ENCODE assay signal across 8 cellular contexts in the genomic region with DNA sequence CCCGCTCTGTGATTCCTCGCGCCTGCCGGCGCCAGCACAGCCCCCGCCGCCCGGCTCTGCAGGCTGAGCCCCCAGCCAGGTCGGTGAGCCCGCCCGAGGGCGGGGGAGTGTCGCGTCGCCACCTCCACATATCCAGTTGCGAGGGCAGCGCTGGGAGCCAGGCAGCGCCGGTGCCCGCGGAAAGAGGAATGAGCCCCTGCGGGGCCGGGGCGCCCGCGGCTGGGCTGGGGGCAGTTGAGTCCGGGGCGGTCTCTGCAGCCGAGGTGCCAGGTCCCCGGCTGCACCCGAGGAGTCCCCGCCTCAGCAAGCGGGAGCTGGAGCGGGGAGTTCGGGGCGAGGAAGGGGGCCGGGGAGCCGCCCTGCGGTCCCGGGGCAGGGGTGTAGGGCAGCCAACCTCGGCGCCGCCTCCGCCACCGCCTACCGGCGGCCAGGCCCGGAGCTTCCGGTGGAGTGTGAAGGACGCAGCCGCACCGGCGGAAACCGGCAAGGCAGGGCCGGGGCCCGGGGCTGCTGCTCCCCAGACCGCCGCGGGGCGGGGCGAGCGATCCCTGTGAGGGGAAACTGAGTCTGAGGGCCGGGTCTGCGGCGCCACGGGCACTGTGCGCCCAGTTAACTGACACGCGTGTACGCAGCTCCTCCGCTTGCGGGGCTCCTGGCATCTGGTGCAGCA. TPM values are rescaled to one million over a fixed set of nuclear protein-coding genes. Genes with fewer than 3 reads are reported as not detected.
DNase-seq lines count a peak whose midpoint lies in the region; ATAC-seq and TF ChIP-seq lines count a peak whose summit lies in the region.

No MANE protein-coding gene starts in this region.

- no peak overlapping the region for H3T11ph ChIP-seq in H9 (ENCODE audit: low read length)

- peaks cover 10% of the 10 kb centered on the region for H3K23me2 ChIP-seq in H9 (ENCODE audit: insufficient read length, low read depth, low read length, poor library complexity, severe bottlenecking)

- H3K9ac ChIP-seq in H9 (ENCODE audit: extremely low read depth, insufficient read length, low read length) = no peak overlapping the region
- peak overlapping the region; percentile 80 for H3K9ac ChIP-seq in mesenchymal stem cell (ENCODE audit: low read length)

- H4K91ac ChIP-seq in H9 (ENCODE audit: insufficient read length, low read depth, low read length) (no peak overlapping the region), mesenchymal stem cell (ENCODE audit: low read length) (peak overlapping the region; percentile 96)

- H3K4me1 ChIP-seq in H9 (ENCODE audit: insufficient read depth, low read length) (peaks cover 4% of the 10 kb centered on the region; the same call in 1 of the 2 replicates), mesenchymal stem cell (ENCODE audit: control insufficient read depth, insufficient read depth, low read depth, low read length) (peaks cover 30% of the 10 kb centered on the region)

- H3K4me1 Mint-ChIP-seq in H9 = peaks cover 30 to 38% of the 10 kb centered on the region in 2 experiments
- H3K4me1 Mint-ChIP-seq in activated CD4-positive, alpha-beta memory T cell treated with anti-CD3 and anti-CD28 coated beads, Interleukin-2, amount 10 ng/mL, durations not matched to agents 7 days and 5 days = peaks cover 79% of the 10 kb centered on the region
- peaks cover 72 to 81% of the 10 kb centered on the region in 2 donors for H3K4me1 Mint-ChIP-seq in effector memory CD8-positive, alpha-beta T cell (ENCODE audit: low read depth in 2 of 2)

- H2AFZ ChIP-seq in H9 (ENCODE audit: low read length) = no peak overlapping the region
- H2AFZ ChIP-seq in mesenchymal stem cell (ENCODE audit: low read depth, low read length) = peak overlapping the region; percentile 16

- H3K27me3 ChIP-seq in H9 (ENCODE audit: insufficient read depth, low read length) (no peaks in the 10 kb centered on the region), mesenchymal stem cell (ENCODE audit: control insufficient read depth in 1 of 2, insufficient read depth in 1 of 2, low read length in 2 of 2) (no peaks in the 10 kb centered on the region)

- no peaks in the 10 kb centered on the region for H3K9me3 Mint-ChIP-seq in H9
- no peaks in the 10 kb centered on the region for H3K9me3 Mint-ChIP-seq in activated CD4-positive, alpha-beta memory T cell treated with anti-CD3 and anti-CD28 coated beads, Interleukin-2, amount 10 ng/mL, durations not matched to agents 7 days and 5 days
- H3K9me3 Mint-ChIP-seq in effector memory CD8-positive, alpha-beta T cell = no peaks in the 10 kb centered on the region

- H3K9me3 ChIP-seq in H9 (ENCODE audit: control insufficient read depth, low read depth, low read length) (no peaks in the 10 kb centered on the region), mesenchymal stem cell (ENCODE audit: control insufficient read depth, low read length) (no peaks in the 10 kb centered on the region)

- H3K4ac ChIP-seq in H9 (ENCODE audit: low read depth, low read length) (no peak overlapping the region; the same call in 1 of the 2 replicates), mesenchymal stem cell (ENCODE audit: low read depth in 1 of 2, low read length in 2 of 2) (peak overlapping the region; percentile 88 to 90)

- ATAC-seq in effector memory CD8-positive, alpha-beta T cell (replicated peaks) = peak; percentile 53
- no peak for ATAC-seq in HG03442 (IDR thresholded peaks at IDR 0.05; ENCODE audit: unreplicated experiment)

- peaks cover 16% of the 10 kb centered on the region for H3K27me3 Mint-ChIP-seq in H9 (ENCODE audit: low read depth)
- no peaks in the 10 kb centered on the region for H3K27me3 Mint-ChIP-seq in activated CD4-positive, alpha-beta memory T cell treated with anti-CD3 and anti-CD28 coated beads, Interleukin-2, amount 10 ng/mL, durations not matched to agents 7 days and 5 days
- no peaks in the 10 kb centered on the region for H3K27me3 Mint-ChIP-seq in effector memory CD8-positive, alpha-beta T cell

- no peak overlapping the region; a peak in 1 of 7 replicates for H3K27ac Mint-ChIP-seq in H9
- H3K27ac Mint-ChIP-seq in activated CD4-positive, alpha-beta memory T cell treated with anti-CD3 and anti-CD28 coated beads, Interleukin-2, amount 10 ng/mL, durations not matched to agents 7 days and 5 days = peak overlapping the region; percentile 100
- peak overlapping the region; percentile 93 to 95 for H3K27ac Mint-ChIP-seq in effector memory CD8-positive, alpha-beta T cell

- no peak overlapping the region for H2AK5ac ChIP-seq in H9 (ENCODE audit: insufficient read length, low read length)
- no peak overlapping the region for H2AK5ac ChIP-seq in mesenchymal stem cell (ENCODE audit: low read length, severe bottlenecking)

- H4K20me1 ChIP-seq in H9 (ENCODE audit: control insufficient read depth, insufficient read depth, insufficient read length) = no peaks in the 10 kb centered on the region

- no peaks in the 10 kb centered on the region for H3K79me2 ChIP-seq in H9 (ENCODE audit: insufficient read depth, low read length)

- H3K36me3 ChIP-seq in mesenchymal stem cell (ENCODE audit: control insufficient read depth in 1 of 2, insufficient read depth in 2 of 2, low read depth in 1 of 2, low read length in 2 of 2) = no peaks in the 10 kb centered on the region

- no peak overlapping the region for H2BK20ac ChIP-seq in H9 (ENCODE audit: low read depth, low read length, poor library complexity, severe bottlenecking)

- H2BK120ac ChIP-seq in H9 (ENCODE audit: low read depth, low read length, poor library complexity, severe bottlenecking) = no peak overlapping the region
- peak overlapping the region; percentile 93 for H2BK120ac ChIP-seq in mesenchymal stem cell (ENCODE audit: low read depth, low read length)

- H3K56ac ChIP-seq in H9 (ENCODE audit: insufficient read length, low read depth, low read length) = no peak overlapping the region

- peak overlapping the region; percentile 65 to 77 for H3K4me3 Mint-ChIP-seq in H9
- H3K4me3 Mint-ChIP-seq in activated CD4-positive, alpha-beta memory T cell treated with anti-CD3 and anti-CD28 coated beads, Interleukin-2, amount 10 ng/mL, durations not matched to agents 7 days and 5 days = peak overlapping the region; percentile 93
- peak overlapping the region; percentile 82 to 97 for H3K4me3 Mint-ChIP-seq in effector memory CD8-positive, alpha-beta T cell

- no peak for TF ChIP-seq CTCF in GM10248 (IDR thresholded peaks at IDR 0.05; ENCODE audit: control extremely low read depth, extremely low read depth, low read depth, missing control alignments)
- peak; percentile 37 for TF ChIP-seq CTCF in H9 (conservative IDR thresholded peaks at IDR 0.05)

- no peak overlapping the region for H4K5ac ChIP-seq in H9 (ENCODE audit: insufficient read length, low read depth, low read length)

- H3K27ac ChIP-seq in H9 (ENCODE audit: insufficient read length, low read depth, low read length) = no peak overlapping the region
- H3K27ac ChIP-seq in mesenchymal stem cell (ENCODE audit: low read length, poor library complexity, severe bottlenecking) = no peak overlapping the region

- POLR2A ChIA-PET in GM10248 (lab: Yijun Ruan, JAX) = interaction anchor here (0.5 to 1.3 kb wide), 3 partner anchors 135 to 697 kb away, joined by 3 to 4 read pairs (median 4); a partner anchor contains a TSS
- POLR2A ChIA-PET in activated CD4-positive, alpha-beta memory T cell treated with anti-CD3 and anti-CD28 coated beads, Interleukin-2, amount 10 ng/mL, durations not matched to agents 7 days and 5 days (lab: Charles Lee) = interaction anchor here (0.9 to 26.0 kb wide), 9 partner anchors 8 to 193 kb away, joined by 3 to 1205 read pairs (median 27); a partner anchor contains a TSS

- peak overlapping the region; percentile 72 for H3K14ac ChIP-seq in H9 (ENCODE audit: insufficient read depth, low read length)
- peak overlapping the region in 1 of 2 experiments; percentile 76 for H3K14ac ChIP-seq in mesenchymal stem cell (ENCODE audit: low read length in 2 of 2)

- H2BK5ac ChIP-seq in H9 (ENCODE audit: insufficient read length, low read length) = no peak overlapping the region
- no peak overlapping the region for H2BK5ac ChIP-seq in mesenchymal stem cell (ENCODE audit: low read depth, low read length, poor library complexity, severe bottlenecking)

- H3K18ac ChIP-seq in H9 (ENCODE audit: insufficient read length, low read depth, low read length) = peak overlapping the region; percentile 49
- H3K18ac ChIP-seq in mesenchymal stem cell (ENCODE audit: low read depth in 1 of 2, low read length in 2 of 2) = peak overlapping the region; percentile 85 to 88

- no peak overlapping the region for H3K23ac ChIP-seq in H9 (ENCODE audit: insufficient read length, low read depth, low read length)
- peak overlapping the region in 1 of 2 experiments; percentile 62 for H3K23ac ChIP-seq in mesenchymal stem cell (ENCODE audit: low read length in 2 of 2)

- H2BK12ac ChIP-seq in H9 (ENCODE audit: insufficient read length, low read depth, low read length) = no peak overlapping the region
- H2BK12ac ChIP-seq in mesenchymal stem cell (ENCODE audit: low read length in 2 of 2) = peak overlapping the region in 1 of 2 experiments; percentile 59

- CTCF ChIA-PET in GM10248 (lab: Yijun Ruan, JAX) = interaction anchor here (0.8 to 2.3 kb wide), 6 partner anchors 10 to 168 kb away, joined by 3 to 8 read pairs (median 4); a partner anchor contains a TSS
- CTCF ChIA-PET in activated CD4-positive, alpha-beta memory T cell treated with anti-CD3 and anti-CD28 coated beads, Interleukin-2, amount 10 ng/mL, durations not matched to agents 7 days and 5 days (lab: Charles Lee) = interaction anchor here (0.7 to 3.7 kb wide), 11 partner anchors 11 to 273 kb away, joined by 3 to 24 read pairs (median 3); a partner anchor contains a TSS

- H3K4me3 ChIP-seq in mesenchymal stem cell (ENCODE audit: insufficient read depth in 1 of 2, low read depth in 1 of 2, low read length in 2 of 2) = peak overlapping the region; percentile 65 to 77

- H3K4me2 ChIP-seq in H9 (ENCODE audit: insufficient read depth, insufficient read length, low read length) = peak overlapping the region; percentile 51
- peak overlapping the region; percentile 95 for H3K4me2 ChIP-seq in mesenchymal stem cell (ENCODE audit: low read length, poor library complexity, severe bottlenecking)

- no CpG with 5 or more reads among the region's 72 CpGs for WGBS in H9 (ENCODE audit: extremely low coverage, insufficient read length, low lambda C conversion rate)
- WGBS in mesenchymal stem cell = 6% methylated on average over 69 of the region's 72 CpGs

- H3K36me3 Mint-ChIP-seq in H9 (ENCODE audit: insufficient read depth in 1 of 3, low read depth in 3 of 3) = no peaks in the 10 kb centered on the region
- H3K36me3 Mint-ChIP-seq in activated CD4-positive, alpha-beta memory T cell treated with anti-CD3 and anti-CD28 coated beads, Interleukin-2, amount 10 ng/mL, durations not matched to agents 7 days and 5 days (ENCODE audit: low read depth) = peaks cover 34% of the 10 kb centered on the region
- H3K36me3 Mint-ChIP-seq in effector memory CD8-positive, alpha-beta T cell (ENCODE audit: insufficient read depth) = peaks cover 59% of the 10 kb centered on the region

- no peak overlapping the region for H4K8ac ChIP-seq in H9 (replicated peaks; ENCODE audit: insufficient read length, low read depth, low read length)
- peak overlapping the region; percentile 100 for H4K8ac ChIP-seq in mesenchymal stem cell (ENCODE audit: low read length)

- H2BK15ac ChIP-seq in H9 (ENCODE audit: low read depth, low read length) (no peak overlapping the region), mesenchymal stem cell (ENCODE audit: low read depth, poor library complexity, severe bottlenecking) (peak overlapping the region; percentile 87)

- H3K79me1 ChIP-seq in H9 (ENCODE audit: insufficient read depth, low read depth, low read length, poor library complexity, severe bottlenecking) (no peaks in the 10 kb centered on the region), mesenchymal stem cell (replicated peaks; ENCODE audit: low read length, poor library complexity, severe bottlenecking) (peaks cover 3% of the 10 kb centered on the region)

- DNase-seq in GM10248 (ENCODE audit: extremely low spot score) = peak; percentile 78
- DNase-seq in H9 = peak; percentile 73
- DNase-seq in NCI-H146 treated with DMSO at 0.1 percent for 48 hours (lab: John Stamatoyannopoulos, UW; ENCODE audit: unreplicated experiment) = peak; percentile 8
- DNase-seq in activated CD4-positive, alpha-beta memory T cell treated with anti-CD3 and anti-CD28 coated beads, Interleukin-2, amount 10 ng/mL, durations not matched to agents 7 days and 5 days = peak; percentile 86
- peak; percentile 66 to 71 (median 70) for DNase-seq in effector memory CD8-positive, alpha-beta T cell
- peak; percentile 46 for DNase-seq in mesenchymal stem cell
- peak; percentile 62 to 72 for DNase-seq in stimulated activated CD8-positive, alpha-beta memory T cell treated with anti-CD3 and anti-CD28 coated beads, Interleukin-7, amount 100 ng/mL, for 48 hours (ENCODE audit: extremely low read depth in 1 of 2, low read depth in 1 of 2)

RNA-seq across cellular contexts. Expression of a gene that starts 2.3 kb away (rescaled TPM):
- total RNA-seq in H9 (2021) = 1.4 and 1.5 TPM in 2 replicates
- total RNA-seq in activated CD4-positive, alpha-beta memory T cell treated with anti-CD3 and anti-CD28 coated beads, Interleukin-2, amount 10 ng/mL, durations not matched to agents 7 days and 5 days = 10 to 100 TPM; 73.6 to 74.3 TPM
- 0.65 TPM for polyA plus RNA-seq in mesenchymal stem cell (2013, experiment 1 of 2)
- 0.68 TPM for polyA plus RNA-seq in mesenchymal stem cell (2013, experiment 2 of 2)

RNA-seq across cellular contexts. Expression of a gene that starts 51.9 kb away (rescaled TPM):
- total RNA-seq in H9 (2021) = 66.7 and 66.8 TPM in 2 replicates
- total RNA-seq in activated CD4-positive, alpha-beta memory T cell treated with anti-CD3 and anti-CD28 coated beads, Interleukin-2, amount 10 ng/mL, durations not matched to agents 7 days and 5 days = 100 to 1,000 TPM; 229 TPM
- polyA plus RNA-seq in mesenchymal stem cell (2013, experiment 1 of 2) = 16.7 TPM
- polyA plus RNA-seq in mesenchymal stem cell (2013, experiment 2 of 2) = 15.1 TPM

Comparison
In these comparisons a context has a peak if more than half of its experiments do, and no peak if none do; other contexts are left out.
1. DNase-seq: peak in every context shown above with its lines; median percentile 86 in activated CD4-positive, alpha-beta memory T cell treated with anti-CD3 and anti-CD28 coated beads, Interleukin-2, amount 10 ng/mL, durations not matched to agents 7 days and 5 days; 78 in GM10248; 73 in H9; 70 in effector memory CD8-positive, alpha-beta T cell; 67 in stimulated activated CD8-positive, alpha-beta memory T cell treated with anti-CD3 and anti-CD28 coated beads, Interleukin-7, amount 100 ng/mL, for 48 hours; 46 in mesenchymal stem cell; 8 in NCI-H146 treated with DMSO at 0.1 percent for 48 hours.
2. H3K27ac Mint-ChIP-seq: peak in activated CD4-positive, alpha-beta memory T cell treated with anti-CD3 and anti-CD28 coated beads, Interleukin-2, amount 10 ng/mL, durations not matched to agents 7 days and 5 days (single experiment) and effector memory CD8-positive, alpha-beta T cell (2 of 2); none in H9 (0 of 3).
3. RNA of a gene that starts 2.3 kb away (total RNA-seq): 73.6 to 74.3 TPM in activated CD4-positive, alpha-beta memory T cell treated with anti-CD3 and anti-CD28 coated beads, Interleukin-2, amount 10 ng/mL, durations not matched to agents 7 days and 5 days; 1.4 to 1.5 TPM in H9; every median in the first group is over 10 times any median in the second.
4. Peak in every context shown above with its lines, with median percentiles within 50 percentile points of each other: H3K4me3 Mint-ChIP-seq.